8 cellular contexts compared by ENCODE assay signal in genomic region chr16:17258848-17259713, GRCh38.
DNase-seq lines count a peak whose midpoint lies in the region; ATAC-seq and TF ChIP-seq lines count a peak whose summit lies in the region.
"Had no signal": no experiment of that assay in that cellular context is flagged by ENCODE, and none has a peak within 500 bp of the region (broad histone marks: within the 10 kb centered on the region; RNA-seq: fewer than 3 reads in every experiment).

No MANE protein-coding gene starts in this region.

- peaks cover 2% of the 10 kb centered on the region for H3K36me3 Mint-ChIP-seq in activated CD8-positive, alpha-beta T cell treated with anti-CD3 and anti-CD28 coated beads for 36 hours (ENCODE audit: low read depth)
- peaks cover 9% of the 10 kb centered on the region for H3K36me3 Mint-ChIP-seq in stimulated activated effector memory CD8-positive, alpha-beta T cell treated with anti-CD3 and anti-CD28 coated beads, Interleukin-12 subunit alpha, Interleukin-12 subunit beta, amount 100 ng/mL, for 72 hours

- peak; percentile 55 for ATAC-seq in HG03039 (IDR thresholded peaks at IDR 0.05; ENCODE audit: unreplicated experiment)
- no peak for ATAC-seq in activated CD8-positive, alpha-beta T cell treated with anti-CD3 and anti-CD28 coated beads for 36 hours
- ATAC-seq in stimulated activated effector memory CD8-positive, alpha-beta T cell treated with anti-CD3 and anti-CD28 coated beads, Interleukin-12 subunit alpha, Interleukin-12 subunit beta, amount 100 ng/mL, for 72 hours = peak; percentile 44

- H3K4me1 Mint-ChIP-seq in activated CD8-positive, alpha-beta T cell treated with anti-CD3 and anti-CD28 coated beads for 36 hours (ENCODE audit: low read depth) = peaks cover 19% of the 10 kb centered on the region
- peaks cover 48% of the 10 kb centered on the region for H3K4me1 Mint-ChIP-seq in stimulated activated effector memory CD8-positive, alpha-beta T cell treated with anti-CD3 and anti-CD28 coated beads, Interleukin-12 subunit alpha, Interleukin-12 subunit beta, amount 100 ng/mL, for 72 hours

- TF ChIP-seq CTCF in activated CD8-positive, alpha-beta T cell treated with anti-CD3 and anti-CD28 coated beads for 36 hours (IDR thresholded peaks at IDR 0.05) = no peak
- TF ChIP-seq CTCF in foreskin fibroblast (IDR thresholded peaks at IDR 0.05; ENCODE audit: low read depth, low read length) = no peak

- H3K27me3 Mint-ChIP-seq in activated CD8-positive, alpha-beta T cell treated with anti-CD3 and anti-CD28 coated beads for 36 hours = no peaks in the 10 kb centered on the region

- CTCF ChIA-PET in activated CD8-positive, alpha-beta T cell treated with anti-CD3 and anti-CD28 coated beads for 36 hours (lab: Charles Lee) = interaction anchor here (1.2 kb wide), 1 partner anchor 23 kb away, joined by 4 read pairs; no protein-coding TSS in a partner anchor

- peak overlapping the region; percentile 32 for H3K27ac Mint-ChIP-seq in activated CD8-positive, alpha-beta T cell treated with anti-CD3 and anti-CD28 coated beads for 36 hours
- no peak overlapping the region for H3K27ac Mint-ChIP-seq in stimulated activated effector memory CD8-positive, alpha-beta T cell treated with anti-CD3 and anti-CD28 coated beads, Interleukin-12 subunit alpha, Interleukin-12 subunit beta, amount 100 ng/mL, for 72 hours

- DNase-seq in GM19240 (ENCODE audit: insufficient read length, low spot score) (peak; percentile 76), foreskin fibroblast (no peak)
- DNase-seq in activated CD8-positive, alpha-beta T cell treated with anti-CD3 and anti-CD28 coated beads for 36 hours = peak; percentile 32
- no peak for DNase-seq in stimulated activated effector memory CD8-positive, alpha-beta T cell treated with anti-CD3 and anti-CD28 coated beads, Interleukin-12 subunit alpha, Interleukin-12 subunit beta, amount 100 ng/mL, for 72 hours (ENCODE audit: low spot score in 2 of 2)
- DNase-seq in activated CD4-positive, CD25-positive, alpha-beta regulatory T cell treated with anti-CD3 and anti-CD28 coated beads, Interleukin-2, amount 50 U/mL, for 72 hours = no peak
- no peak for DNase-seq in stimulated activated CD4-positive, alpha-beta T cell treated with anti-CD3 and anti-CD28 coated beads, Interleukin-2, amount 100 ng/mL, for 24 hours
- DNase-seq: right cardiac atrium had no signal

- intact Hi-C loops in activated CD8-positive, alpha-beta T cell treated with anti-CD3 and anti-CD28 coated beads for 36 hours (cut with micrococcal nuclease) = no loop called here

- no peaks in the 10 kb centered on the region for H3K9me3 Mint-ChIP-seq in activated CD8-positive, alpha-beta T cell treated with anti-CD3 and anti-CD28 coated beads for 36 hours
- H3K9me3 Mint-ChIP-seq in stimulated activated effector memory CD8-positive, alpha-beta T cell treated with anti-CD3 and anti-CD28 coated beads, Interleukin-12 subunit alpha, Interleukin-12 subunit beta, amount 100 ng/mL, for 72 hours = no peaks in the 10 kb centered on the region

- no peak overlapping the region for H3K4me3 ChIP-seq in foreskin fibroblast (ENCODE audit: low read depth in 1 of 2, low read length in 2 of 2)

- H3K4me3 Mint-ChIP-seq in activated CD8-positive, alpha-beta T cell treated with anti-CD3 and anti-CD28 coated beads for 36 hours = no peak overlapping the region
- H3K4me3 Mint-ChIP-seq in stimulated activated effector memory CD8-positive, alpha-beta T cell treated with anti-CD3 and anti-CD28 coated beads, Interleukin-12 subunit alpha, Interleukin-12 subunit beta, amount 100 ng/mL, for 72 hours = no peak overlapping the region

- POLR2A ChIA-PET in activated CD8-positive, alpha-beta T cell treated with anti-CD3 and anti-CD28 coated beads for 36 hours (lab: Charles Lee) = no interaction called here

Comparison
In these comparisons a context has a peak if more than half of its experiments do, and no peak if none do; other contexts are left out.
1. DNase-seq: peak in GM19240 (single experiment) and activated CD8-positive, alpha-beta T cell treated with anti-CD3 and anti-CD28 coated beads for 36 hours (single experiment); none in stimulated activated effector memory CD8-positive, alpha-beta T cell treated with anti-CD3 and anti-CD28 coated beads, Interleukin-12 subunit alpha, Interleukin-12 subunit beta, amount 100 ng/mL, for 72 hours (0 of 2), activated CD4-positive, CD25-positive, alpha-beta regulatory T cell treated with anti-CD3 and anti-CD28 coated beads, Interleukin-2, amount 50 U/mL, for 72 hours (single experiment), stimulated activated CD4-positive, alpha-beta T cell treated with anti-CD3 and anti-CD28 coated beads, Interleukin-2, amount 100 ng/mL, for 24 hours (0 of 2) and foreskin fibroblast (0 of 2).